Comparison of ENCODE assay signal across 8 cellular contexts in the genomic region with DNA sequence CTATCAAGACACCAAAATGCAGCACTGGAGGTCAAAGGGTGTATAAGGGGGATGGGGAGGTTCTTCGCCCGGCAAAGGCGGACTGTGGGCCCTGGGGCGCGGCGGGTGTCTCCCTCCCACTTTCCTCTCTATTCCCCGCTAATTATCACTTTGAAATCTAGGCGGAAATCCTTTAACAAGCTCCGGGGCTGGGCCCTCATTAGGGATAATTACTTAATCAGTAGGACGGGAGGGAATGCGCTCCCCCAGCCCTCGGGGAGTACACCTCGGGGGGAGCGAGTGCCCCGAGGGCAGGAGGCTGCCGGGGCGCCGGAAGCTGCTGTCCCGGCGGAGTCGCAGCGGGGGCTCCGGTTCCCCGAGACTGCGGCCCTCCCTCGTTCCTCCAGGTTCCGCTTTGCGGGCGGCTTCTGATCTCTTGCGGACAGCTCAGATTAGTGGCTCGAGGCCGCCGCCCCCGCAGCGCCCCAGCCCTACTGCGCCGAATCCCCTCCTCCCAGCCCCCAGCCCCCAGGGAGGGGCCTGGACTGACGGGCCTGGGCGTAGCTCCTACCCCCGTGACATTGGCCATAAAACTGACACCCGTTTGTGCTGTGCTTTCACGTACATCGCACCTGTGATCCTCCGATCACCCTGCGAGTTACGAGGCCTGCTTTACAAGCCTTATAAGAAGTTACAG. TPM values are rescaled to one million over a fixed set of nuclear protein-coding genes. Genes with fewer than 3 reads are reported as not detected.
DNase-seq lines count a peak whose midpoint lies in the region; TF ChIP-seq lines count a peak whose summit lies in the region.

No MANE protein-coding gene starts in this region.

- peaks cover 4% of the 10 kb centered on the region for H3K4me1 ChIP-seq in muscle layer of colon (ENCODE audit: insufficient read depth, low read length)

- H3K4me3 ChIP-seq in AG09309 (ENCODE audit: control insufficient read depth, low read depth, low read length) (peak overlapping the region; percentile 28), epithelial cell of proximal tubule (ENCODE audit: low read depth, low read length) (peak overlapping the region; percentile 41), muscle layer of colon (ENCODE audit: low read depth in 1 of 2, low read length in 2 of 2) (peak overlapping the region; percentile 51 to 53)

- H3K9ac ChIP-seq in muscle layer of colon (ENCODE audit: low read length): peak overlapping the region; percentile 25

- no peak for TF ChIP-seq CTCF in AG09309 (IDR thresholded peaks at IDR 0.05; ENCODE audit: control insufficient read depth, insufficient read depth, low read depth, low read length, missing control alignments)
- TF ChIP-seq CTCF in GM20000 (IDR thresholded peaks at IDR 0.05; ENCODE audit: extremely low read depth, missing control alignments): no peak
- no peak for TF ChIP-seq CTCF in epithelial cell of proximal tubule (conservative IDR thresholded peaks at IDR 0.05; ENCODE audit: low read depth, low read length)

- DNase-seq in AG09309 (ENCODE audit: low read depth): no peak
- peak; percentile 80 for DNase-seq in GM20000 (ENCODE audit: low spot score)
- DNase-seq in NCI-H146 treated with DMSO at 0.1 percent for 48 hours (lab: John Stamatoyannopoulos, UW; ENCODE audit: unreplicated experiment): peak; percentile 35
- DNase-seq in activated CD8-positive, alpha-beta memory T cell treated with anti-CD3 and anti-CD28 coated beads for 48 hours (ENCODE audit: low read depth in 2 of 3, low spot score in 2 of 3): peak; percentile 58 to 71 (median 63)
- no peak for DNase-seq in epithelial cell of proximal tubule (ENCODE audit: low read depth)
- peak; percentile 47 to 49 for DNase-seq in stimulated activated CD8-positive, alpha-beta memory T cell treated with anti-CD3 and anti-CD28 coated beads, Interleukin-7, amount 100 ng/mL, for 1 hour (ENCODE audit: low read depth in 2 of 2)
- DNase-seq in HCEC 1CT: no peak

- H3K27ac ChIP-seq in muscle layer of colon (ENCODE audit: low read depth, low read length): peak overlapping the region; percentile 56

- no peaks in the 10 kb centered on the region for H3K9me3 ChIP-seq in muscle layer of colon (ENCODE audit: low read length)

- no peaks in the 10 kb centered on the region for H3K27me3 ChIP-seq in muscle layer of colon (ENCODE audit: control insufficient read depth in 1 of 2, insufficient read depth in 2 of 2, low read length in 2 of 2)

- no peaks in the 10 kb centered on the region for H3K36me3 ChIP-seq in muscle layer of colon (ENCODE audit: insufficient read depth, low read length)

RNA-seq across cellular contexts. Expression of a gene that starts 14.7 kb away (rescaled TPM):
- total RNA-seq in epithelial cell of proximal tubule: under 0.01 and 0.07 TPM in 2 replicates

RNA-seq across cellular contexts. Expression of a gene that starts 23.5 kb away (rescaled TPM):
- 8.2 and 8.7 TPM in 2 replicates for total RNA-seq in epithelial cell of proximal tubule

RNA-seq across cellular contexts. Expression of a gene that starts 28.0 kb away (rescaled TPM):
- not detected in 2 replicates for total RNA-seq in epithelial cell of proximal tubule

RNA-seq across cellular contexts. Expression of a gene that starts 41.5 kb away (rescaled TPM):
- total RNA-seq in epithelial cell of proximal tubule: 28.1 and 48.5 TPM in 2 replicates

RNA-seq across cellular contexts. Expression of a gene that starts 47.5 kb away (rescaled TPM):
- total RNA-seq in epithelial cell of proximal tubule: 15.0 and 19.1 TPM in 2 replicates

Comparison
In these comparisons a context has a peak if more than half of its experiments do, and no peak if none do; other contexts are left out.
1. DNase-seq: peak in GM20000 (single experiment), NCI-H146 treated with DMSO at 0.1 percent for 48 hours (single experiment), activated CD8-positive, alpha-beta memory T cell treated with anti-CD3 and anti-CD28 coated beads for 48 hours (3 of 3) and stimulated activated CD8-positive, alpha-beta memory T cell treated with anti-CD3 and anti-CD28 coated beads, Interleukin-7, amount 100 ng/mL, for 1 hour (2 of 2); none in AG09309 (single experiment), epithelial cell of proximal tubule (single experiment) and HCEC 1CT (single experiment).
2. Peak in every context shown above with its lines, with median percentiles within 50 percentile points of each other: H3K4me3 ChIP-seq.